Comparison of ENCODE assay signal across 16 cellular contexts in the genomic region with DNA sequence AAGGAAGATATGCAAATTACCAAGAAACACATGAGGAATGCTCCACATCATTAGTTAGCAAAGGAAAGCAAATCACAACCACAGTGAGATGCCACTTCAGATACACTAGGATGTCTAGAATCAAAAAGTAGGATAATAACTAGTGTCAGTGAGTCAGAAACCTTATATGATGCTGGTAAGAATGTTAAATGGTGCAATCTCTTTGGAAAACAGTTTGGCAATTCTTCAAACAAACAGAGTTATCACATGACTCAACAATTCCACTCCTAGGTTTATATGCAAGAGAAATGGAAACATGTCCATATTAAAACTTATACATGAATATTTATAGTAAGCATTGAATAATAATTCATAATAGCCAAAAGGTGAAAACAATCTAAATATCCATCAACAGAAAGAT.
DNase-seq lines count a peak whose midpoint lies in the region; ATAC-seq and TF ChIP-seq lines count a peak whose summit lies in the region.
"Had no signal": no experiment of that assay in that cellular context is flagged by ENCODE, and none has a peak within 500 bp of the region (broad histone marks: within the 10 kb centered on the region; RNA-seq: fewer than 3 reads in every experiment).

No MANE protein-coding gene starts in this region.

- no peak for TF ChIP-seq CTCF in fibroblast of mammary gland (conservative IDR thresholded peaks at IDR 0.05; ENCODE audit: control insufficient read depth, insufficient read depth, low read depth, low read length)

- H3K27me3 ChIP-seq in GM23248 (replicated peaks; ENCODE audit: insufficient read depth) (no peaks in the 10 kb centered on the region), adipocyte (replicated peaks; ENCODE audit: control insufficient read depth, insufficient read depth, low read length) (no peaks in the 10 kb centered on the region)

- H3K9ac ChIP-seq in GM23248 (no peak overlapping the region), adipocyte (ENCODE audit: low read length) (no peak overlapping the region)
- H3K9ac ChIP-seq: SK-N-SH had no signal

- H3K9me2 ChIP-seq in GM23248 (ENCODE audit: insufficient read depth), result no peaks in the 10 kb centered on the region
- H3K9me2 ChIP-seq: SK-N-SH had no signal

- no peaks in the 10 kb centered on the region for H3F3A ChIP-seq in GM23248 (ENCODE audit: insufficient read depth)

- no peaks in the 10 kb centered on the region for H3K79me2 ChIP-seq in GM23248 (ENCODE audit: insufficient read depth)

- H3K4me3 ChIP-seq in GM23248 (no peak overlapping the region), adipocyte (ENCODE audit: low read length) (no peak overlapping the region), fibroblast of mammary gland (ENCODE audit: control insufficient read depth, low read depth, low read length) (no peak overlapping the region), skeletal muscle cell (ENCODE audit: low read depth, low read length) (no peak overlapping the region)
- H3K4me3 ChIP-seq: A549 had no signal

- DNase-seq in GM23248, result peak; percentile 2
- peak; percentile 28 for DNase-seq in adipocyte (ENCODE audit: low read depth)
- peak; percentile 40 for DNase-seq in fibroblast of mammary gland (ENCODE audit: low read depth)
- DNase-seq in skeletal muscle cell (ENCODE audit: low read depth), result peak; percentile 17
- DNase-seq in NCI-H226, result no peak
- DNase-seq in midbrain (lab: John Stamatoyannopoulos, UW), result no peak
- DNase-seq: CD4-positive, alpha-beta memory T cell; DMS153; HFFc6; NCI-H187; NCI-H2107; NCI-H524 treated with DMSO at 0.1 percent for 48 hours; SHP77; SK-N-SH had no signal

- no peak overlapping the region for H2AFZ ChIP-seq in GM23248

- no peak overlapping the region for H3K4me2 ChIP-seq in GM23248 (ENCODE audit: unreplicated experiment)
- H3K4me2 ChIP-seq: A549, SK-N-SH had no signal

- H4K20me1 ChIP-seq in GM23248 (ENCODE audit: insufficient read depth), result no peaks in the 10 kb centered on the region

- no peaks in the 10 kb centered on the region for H3K9me3 ChIP-seq in GM23248 (ENCODE audit: low read depth)
- H3K9me3 ChIP-seq in adipocyte (ENCODE audit: control insufficient read depth, low read length), result no peaks in the 10 kb centered on the region
- H3K9me3 ChIP-seq: A549, SK-N-SH had no signal

- ATAC-seq in GM21737 (IDR thresholded peaks at IDR 0.05; ENCODE audit: unreplicated experiment), result no peak
- ATAC-seq: A549 had no signal

- no peak overlapping the region for H3K27ac ChIP-seq in GM23248
- H3K27ac ChIP-seq: A549 had no signal

- in situ Hi-C loops in GM23248 (cut with MboI), result no loop called here

- no peaks in the 10 kb centered on the region for H3K36me3 ChIP-seq in GM23248 (ENCODE audit: low read depth)
- H3K36me3 ChIP-seq in adipocyte (ENCODE audit: control insufficient read depth, insufficient read depth, low read length, severe bottlenecking), result no peaks in the 10 kb centered on the region

- H3K4me1 ChIP-seq in GM23248 (ENCODE audit: insufficient read depth) (no peaks in the 10 kb centered on the region), adipocyte (ENCODE audit: control insufficient read depth, insufficient read depth, low read length) (no peaks in the 10 kb centered on the region)
- H3K4me1 ChIP-seq: A549 had no signal

Comparison
In these comparisons a context has a peak if more than half of its experiments do, and no peak if none do; other contexts are left out.
1. DNase-seq: peak in GM23248 (single experiment), adipocyte (single experiment), fibroblast of mammary gland (single experiment) and skeletal muscle cell (single experiment); none in NCI-H226 (single experiment) and midbrain (single experiment).